In genomic region chr7:24755541-24756416, GRCh38 we compare ENCODE assay signal across 8 cellular contexts. TPM values are rescaled to one million over a fixed set of nuclear protein-coding genes. Genes with fewer than 3 reads are reported as not detected.
DNase-seq lines count a peak whose midpoint lies in the region; ATAC-seq and TF ChIP-seq lines count a peak whose summit lies in the region.

No MANE protein-coding gene starts in this region.

- no peaks in the 10 kb centered on the region for H3K9me2 ChIP-seq in GM23338 (ENCODE audit: insufficient read depth)
- H3K9me2 ChIP-seq in neural cell (ENCODE audit: insufficient read depth, low read length) = no peaks in the 10 kb centered on the region

- peak; percentile 63 for ATAC-seq in GM18505 (IDR thresholded peaks at IDR 0.05; ENCODE audit: unreplicated experiment)
- no peak; the same call in 2 of the 3 replicates for ATAC-seq in GM23338
- ATAC-seq in mucosa of descending colon = no peak

- H3K4me1 ChIP-seq in GM23338 (ENCODE audit: insufficient read depth) (peaks cover 24% of the 10 kb centered on the region), mucosa of descending colon (ENCODE audit: low read depth) (peaks cover 3% of the 10 kb centered on the region)

- H3K9me3 Mint-ChIP-seq in GM23338 = no peaks in the 10 kb centered on the region
- H3K9me3 Mint-ChIP-seq in IgD-negative memory B cell = no peaks in the 10 kb centered on the region

- TF ChIP-seq CTCF in GM23338 (conservative IDR thresholded peaks at IDR 0.05; ENCODE audit: low read depth in 2 of 2) = no peak
- no peak for TF ChIP-seq CTCF in astrocyte of the spinal cord (IDR thresholded peaks at IDR 0.05; ENCODE audit: low read depth, low read length)
- no peak for TF ChIP-seq CTCF in neural cell (IDR thresholded peaks at IDR 0.05; ENCODE audit: poor library complexity, severe bottlenecking)
- no peak for TF ChIP-seq CTCF in mucosa of descending colon (IDR thresholded peaks at IDR 0.05)

- H3K79me2 ChIP-seq in GM23338 (replicated peaks; ENCODE audit: insufficient read depth) (no peaks in the 10 kb centered on the region), neural cell (replicated peaks; ENCODE audit: insufficient read depth, low read length) (no peaks in the 10 kb centered on the region)

- TF ChIP-seq EP300 in neural cell (conservative IDR thresholded peaks at IDR 0.05; ENCODE audit: poor library complexity, severe bottlenecking) = no peak

- no peak for TF ChIP-seq POLR2A in GM18505 (IDR thresholded peaks at IDR 0.05; ENCODE audit: borderline replicate concordance, extremely low read depth, insufficient read depth, insufficient read length)

- H3K4me2 ChIP-seq in GM23338 = peak overlapping the region; percentile 95
- no peak overlapping the region for H3K4me2 ChIP-seq in neural cell (ENCODE audit: low read length)

- H3K9ac ChIP-seq in neural cell (ENCODE audit: low read length) = peak overlapping the region; percentile 85

- H3K4me1 Mint-ChIP-seq in GM23338 (peaks cover 26% of the 10 kb centered on the region), IgD-negative memory B cell (peaks cover 8 to 15% (median 9%) of the 10 kb centered on the region in 3 donors)

- H3K27me3 ChIP-seq in GM23338 (ENCODE audit: insufficient read depth) = peaks cover 48% of the 10 kb centered on the region
- no peaks in the 10 kb centered on the region for H3K27me3 ChIP-seq in neural cell (ENCODE audit: insufficient read depth, low read depth, low read length)

- H3K4me3 Mint-ChIP-seq in GM23338 (peak overlapping the region; percentile 85), IgD-negative memory B cell (peak overlapping the region; percentile 79 to 93 (median 88))

- H2AFZ ChIP-seq in GM23338 = peak overlapping the region; percentile 99
- H2AFZ ChIP-seq in neural cell (ENCODE audit: low read depth, low read length) = no peak overlapping the region

- H3K36me3 ChIP-seq in GM23338 (ENCODE audit: insufficient read depth) (no peaks in the 10 kb centered on the region), neural cell (ENCODE audit: insufficient read depth, low read length) (no peaks in the 10 kb centered on the region), mucosa of descending colon (ENCODE audit: low read depth) (no peaks in the 10 kb centered on the region)

- H3K4me3 ChIP-seq in GM23338 (peak overlapping the region; percentile 72), astrocyte of the spinal cord (ENCODE audit: low read depth, low read length) (no peak overlapping the region), neural cell (ENCODE audit: low read length) (peak overlapping the region; percentile 79), mucosa of descending colon (no peak overlapping the region)

- H3F3A ChIP-seq in GM23338 (replicated peaks; ENCODE audit: low read depth) (0 out of 2 replicates have a peak, but pooled peaks cover 10% of the 10 kb centered on the region), neural cell (ENCODE audit: insufficient read depth, low read length, poor library complexity, severe bottlenecking) (no peaks in the 10 kb centered on the region)

- H3K36me3 Mint-ChIP-seq in GM23338 (ENCODE audit: low read depth) = no peaks in the 10 kb centered on the region; the same call in 2 of the 3 replicates
- no peaks in the 10 kb centered on the region for H3K36me3 Mint-ChIP-seq in IgD-negative memory B cell

- DNase-seq in GM23338 (ENCODE audit: low spot score) (no peak), astrocyte of the spinal cord (ENCODE audit: low read depth, low spot score) (peak; percentile 76), NCI-H146 (lab: John Stamatoyannopoulos, UW) (no peak), mucosa of descending colon (no peak), NCI-H524 treated with DMSO at 0.1 percent for 48 hours (lab: John Stamatoyannopoulos, UW) (no peak)

- no peak for TF ChIP-seq RAD21 in neural cell (conservative IDR thresholded peaks at IDR 0.05)

- H3K27ac ChIP-seq in GM23338 (ENCODE audit: low read depth) (no peak overlapping the region), neural cell (ENCODE audit: low read length) (no peak overlapping the region)

- H3K9me3 ChIP-seq in neural cell (ENCODE audit: low read length) = no peaks in the 10 kb centered on the region
- H3K9me3 ChIP-seq in mucosa of descending colon = no peaks in the 10 kb centered on the region

- H4K20me1 ChIP-seq in GM23338 (replicated peaks; ENCODE audit: insufficient read depth) (no peaks in the 10 kb centered on the region), neural cell (ENCODE audit: insufficient read depth) (no peaks in the 10 kb centered on the region)

- no peak overlapping the region for H3K27ac Mint-ChIP-seq in GM23338
- H3K27ac Mint-ChIP-seq in IgD-negative memory B cell = peak overlapping the region in 1 of 3 donors; percentile 34

- intact Hi-C loops in mucosa of descending colon (cut with DNase I, micrococcal nuclease) = no loop called here

- in situ Hi-C loops in astrocyte of the spinal cord (cut with HindIII; ENCODE audit: low sequenced_read_pairs) = no loop called here

- peaks cover 29% of the 10 kb centered on the region for H3K27me3 Mint-ChIP-seq in GM23338 (ENCODE audit: insufficient read depth, low read depth, poor library complexity)
- peaks cover 32% of the 10 kb centered on the region for H3K27me3 Mint-ChIP-seq in IgD-negative memory B cell

TF ChIP-seq in GM23338, 12 proteins besides CTCF, POLR2A, EP300 and RAD21 (continues in another document):
- TF ChIP-seq ZNF331 (CRISPR knock-in tag; IDR thresholded peaks at IDR 0.05; ENCODE audit: low read depth) (no peak), REST (IDR thresholded peaks at IDR 0.05; ENCODE audit: unreplicated experiment) (no peak)

TF ChIP-seq in neural cell, 6 proteins besides CTCF, POLR2A, EP300 and RAD21:
- TF ChIP-seq MXI1 (conservative IDR thresholded peaks at IDR 0.05; ENCODE audit: poor library complexity, severe bottlenecking) (no peak), EZH2 (IDR thresholded peaks at IDR 0.05; ENCODE audit: borderline replicate concordance, insufficient read depth, low read length, poor library complexity, severe bottlenecking) (no peak), REST (IDR thresholded peaks at IDR 0.05; ENCODE audit: borderline replicate concordance) (no peak), TAF1 (IDR thresholded peaks at IDR 0.05; ENCODE audit: low read depth) (no peak), POLR2AphosphoS5 (IDR thresholded peaks at IDR 0.05) (no peak), SMC3 (conservative IDR thresholded peaks at IDR 0.05; ENCODE audit: poor library complexity) (no peak)

RNA-seq across cellular contexts. Expression of gene GSDME, which starts 1.5 kb away (rescaled TPM):
- 8.3 and 9.7 TPM in 2 replicates for total RNA-seq in GM23338 (2014; rRNA removed; shearing (Covaris generic))
- polyA plus RNA-seq in GM23338 (2016; fragmentation: Nextera tagmentation; extraction: Ambion mirVana) (7.3 and 8.5 TPM in 2 replicates), IgD-negative memory B cell (4.6 TPM), neural cell (42.9 and 47.4 TPM in 2 replicates)
- 38.2 and 39.0 TPM in 2 replicates for polyA minus RNA-seq in neural cell
- total RNA-seq in mucosa of descending colon = 1 to 10 TPM in 2 of 3 donors, under 1 TPM in 1; 0.96 to 6.3 (median 2.3) TPM

Comparison
In these comparisons a context has a peak if more than half of its experiments do, and no peak if none do; other contexts are left out.
1. H3K4me3 ChIP-seq: peak in GM23338 (single experiment) and neural cell (single experiment); none in astrocyte of the spinal cord (single experiment) and mucosa of descending colon (single experiment).